ENCODE assay signal across 8 cellular contexts in genomic region chr11:111540114-111540920, GRCh38. TPM values are rescaled to one million over a fixed set of nuclear protein-coding genes. Genes with fewer than 3 reads are reported as not detected.
DNase-seq lines count a peak whose midpoint lies in the region; ATAC-seq and TF ChIP-seq lines count a peak whose summit lies in the region.

A gene with protein sequence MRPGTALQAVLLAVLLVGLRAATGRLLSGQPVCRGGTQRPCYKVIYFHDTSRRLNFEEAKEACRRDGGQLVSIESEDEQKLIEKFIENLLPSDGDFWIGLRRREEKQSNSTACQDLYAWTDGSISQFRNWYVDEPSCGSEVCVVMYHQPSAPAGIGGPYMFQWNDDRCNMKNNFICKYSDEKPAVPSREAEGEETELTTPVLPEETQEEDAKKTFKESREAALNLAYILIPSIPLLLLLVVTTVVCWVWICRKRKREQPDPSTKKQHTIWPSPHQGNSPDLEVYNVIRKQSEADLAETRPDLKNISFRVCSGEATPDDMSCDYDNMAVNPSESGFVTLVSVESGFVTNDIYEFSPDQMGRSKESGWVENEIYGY (plus strand): TSS chr11:111540720. CDS start chr11:111540844, 124 bp downstream.

- peak within 1 kb of the TSS; percentile 23 to 47 for H3K9ac ChIP-seq in colonic mucosa (ENCODE audit: low read depth in 2 of 2, low read length in 2 of 2)

- H3K4me1 ChIP-seq in colonic mucosa (peaks cover 3% of the 10 kb centered on the region), spleen (peaks cover 0 to 39% (median 28%) of the 10 kb centered on the region in 6 donors)

- TF ChIP-seq POLR2A in spleen (IDR thresholded peaks at IDR 0.05): no peak

- 6 to 21% (median 9%) methylated on average over 29 to 70 of the region's 70 CpGs for WGBS in spleen, 5 donors

- H3K36me3 ChIP-seq in colonic mucosa: no peaks in the 10 kb centered on the region
- peaks cover 0 to 3% (median 0%) of the 10 kb centered on the region in 6 donors for H3K36me3 ChIP-seq in spleen

- H3K27ac ChIP-seq in colonic mucosa: peak within 1 kb of the TSS; percentile 41
- peak within 1 kb of the TSS; percentile 55 to 85 (median 79) for H3K27ac ChIP-seq in spleen

- TF ChIP-seq CTCF in colonic mucosa (IDR thresholded peaks at IDR 0.05) (no peak), spleen (IDR thresholded peaks at IDR 0.05 in 8 of 11, conservative IDR thresholded peaks at IDR 0.05 in 3 of 11) (no peak)

- H3K9me3 ChIP-seq in colonic mucosa: no peaks in the 10 kb centered on the region
- H3K9me3 ChIP-seq in spleen: no peaks in the 10 kb centered on the region

- no peak for ATAC-seq in HG02840 (IDR thresholded peaks at IDR 0.05; ENCODE audit: low FRiP score, unreplicated experiment)

- DNase-seq in NCI-H748 (lab: John Stamatoyannopoulos, UW; ENCODE audit: unreplicated experiment) (peak; percentile 51), NCI-H748 treated with DMSO at 0.1 percent for 48 hours (lab: John Stamatoyannopoulos, UW) (no peak), T-helper 2 cell (peak in 3 of 5 experiments; percentile 26 to 40 (median 38)), colonic mucosa (peak; percentile 22), kidney tubule cell (ENCODE audit: low spot score) (peak; percentile 65), spleen (peak; percentile 82), NCI-H2107 treated with DMSO at 0.1 percent for 48 hours (lab: John Stamatoyannopoulos, UW; ENCODE audit: unreplicated experiment) (no peak)

- peak within 1 kb of the TSS; percentile 43 for H3K4me3 ChIP-seq in colonic mucosa
- peak within 1 kb of the TSS; percentile 31 to 79 (median 52) for H3K4me3 ChIP-seq in spleen

- intact Hi-C loops in colonic mucosa (cut with DNase I) (no loop called here), spleen (cut with DNase I; ENCODE audit: low total_unique reads) (no loop called here)

- peaks cover 23% of the 10 kb centered on the region for H3K27me3 ChIP-seq in colonic mucosa
- peaks cover 0 to 60% (median 22%) of the 10 kb centered on the region in 7 donors for H3K27me3 ChIP-seq in spleen (replicated peaks in 1 of 7)

RNA-seq across cellular contexts. Expression of the gene that starts here (rescaled TPM):
- total RNA-seq in colonic mucosa (1 to 10 TPM in 1 of 2 donors, under 1 TPM in 1; 0.99 to 9.0 TPM), spleen (10 to 100 TPM in 5 of 7 donors, 1 to 10 TPM in 2; 7.3 to 14.7 (median 12.9) TPM)
- polyA plus RNA-seq in spleen: 1 to 10 TPM; 3.1 to 4.7 (median 4.3) TPM

Comparison
In these comparisons a context has a peak if more than half of its experiments do, and no peak if none do; other contexts are left out.
1. DNase-seq: peak in NCI-H748 (single experiment), T-helper 2 cell (3 of 5), colonic mucosa (single experiment), kidney tubule cell (single experiment) and spleen (single experiment); none in NCI-H748 treated with DMSO at 0.1 percent for 48 hours (single experiment) and NCI-H2107 treated with DMSO at 0.1 percent for 48 hours (single experiment).